In genomic region chr22:24190159-24190540, GRCh38 we compare ENCODE assay signal across 15 cellular contexts. TPM values are rescaled to one million over a fixed set of nuclear protein-coding genes. Genes with fewer than 3 reads are reported as not detected.
DNase-seq lines count a peak whose midpoint lies in the region; ATAC-seq and TF ChIP-seq lines count a peak whose summit lies in the region.
"Had no signal": no experiment of that assay in that cellular context is flagged by ENCODE, and none has a peak within 500 bp of the region (broad histone marks: within the 10 kb centered on the region; RNA-seq: fewer than 3 reads in every experiment).

No MANE protein-coding gene starts in this region.

- no peak for ATAC-seq in activated CD4-positive, alpha-beta T cell treated with anti-CD3 and anti-CD28 coated beads for 36 hours
- peak in 1 of 4 donors; percentile 6 for ATAC-seq in right lobe of liver
- no peak for ATAC-seq in esophagus mucosa

- TF ChIP-seq POLR2A in right lobe of liver (IDR thresholded peaks at IDR 0.05), result no peak

- intact Hi-C loops in activated CD4-positive, alpha-beta T cell treated with anti-CD3 and anti-CD28 coated beads, Interleukin-2, amount 10 ng/mL, durations not matched to agents 24 days and 14 days (cut with micrococcal nuclease), result no loop called here
- intact Hi-C loops in activated CD4-positive, alpha-beta T cell treated with anti-CD3 and anti-CD28 coated beads for 36 hours (cut with DNase I, micrococcal nuclease), result loop anchor here in 1 of 2 experiments (5.0 kb wide), 1 partner anchor 42 kb away; no protein-coding TSS in a partner anchor
- intact Hi-C loops in MCF 10A (cut with micrococcal nuclease) (no loop called here), right lobe of liver (cut with DNase I) (no loop called here), tibial artery (cut with DNase I; ENCODE audit: low total_unique reads) (no loop called here)

- no peaks in the 10 kb centered on the region for H3K36me3 Mint-ChIP-seq in activated CD4-positive, alpha-beta T cell treated with anti-CD3 and anti-CD28 coated beads, Interleukin-2, amount 10 ng/mL, durations not matched to agents 24 days and 14 days (ENCODE audit: low read depth)
- H3K36me3 Mint-ChIP-seq in activated CD4-positive, alpha-beta T cell treated with anti-CD3 and anti-CD28 coated beads for 36 hours (ENCODE audit: low read depth), result no peaks in the 10 kb centered on the region
- peaks cover 7% of the 10 kb centered on the region for H3K36me3 Mint-ChIP-seq in MCF 10A (ENCODE audit: insufficient read depth, unreplicated experiment)
- H3K36me3 Mint-ChIP-seq: activated CD4-positive, alpha-beta memory T cell treated with anti-CD3 and anti-CD28 coated beads for 36 hours; activated naive CD4-positive, alpha-beta T cell treated with anti-CD3 and anti-CD28 coated beads, Interleukin-2, amount 10 ng/mL, durations not matched to agents 7 days and 5 days had no signal

- H3K4me3 ChIP-seq in right lobe of liver, result no peak overlapping the region
- H3K4me3 ChIP-seq in tibial artery, result no peak overlapping the region
- H3K4me3 ChIP-seq: body of pancreas, gastrocnemius medialis, SJSA1, suprapubic skin had no signal

- no peaks in the 10 kb centered on the region for H3K27me3 Mint-ChIP-seq in activated CD4-positive, alpha-beta T cell treated with anti-CD3 and anti-CD28 coated beads, Interleukin-2, amount 10 ng/mL, durations not matched to agents 24 days and 14 days
- no peaks in the 10 kb centered on the region for H3K27me3 Mint-ChIP-seq in activated CD4-positive, alpha-beta T cell treated with anti-CD3 and anti-CD28 coated beads for 36 hours
- no peaks in the 10 kb centered on the region for H3K27me3 Mint-ChIP-seq in MCF 10A (ENCODE audit: insufficient read depth, unreplicated experiment)
- H3K27me3 Mint-ChIP-seq: activated CD4-positive, alpha-beta memory T cell treated with anti-CD3 and anti-CD28 coated beads for 36 hours had no signal

- H3K27me3 ChIP-seq in right lobe of liver, result no peaks in the 10 kb centered on the region
- H3K27me3 ChIP-seq in tibial artery, result no peaks in the 10 kb centered on the region
- H3K27me3 ChIP-seq: body of pancreas, gastrocnemius medialis, SJSA1, suprapubic skin had no signal

- WGBS in right lobe of liver (ENCODE audit: insufficient coverage, low coverage, low lambda C conversion rate, missing lambda C conversion rate), result no CpG with 5 or more reads among the region's 14 CpGs

- no TSS peak for BruUV-seq in MCF 10A (replicated peaks; lab: Mats Ljungman, UMichigan)

- DNase-seq in activated CD4-positive, alpha-beta T cell treated with anti-CD3 and anti-CD28 coated beads, Interleukin-2, amount 10 ng/mL, durations not matched to agents 24 days and 14 days, result no peak
- no peak for DNase-seq in activated CD4-positive, alpha-beta T cell treated with anti-CD3 and anti-CD28 coated beads for 36 hours
- DNase-seq in MCF 10A (ENCODE audit: unreplicated experiment) (no peak), right lobe of liver (peak in 2 of 3 donors; percentile 20 to 54), tibial artery (peak in 1 of 2 donors; percentile 73), NCI-H82 treated with DMSO at 0.1 percent for 48 hours (lab: John Stamatoyannopoulos, UW; ENCODE audit: unreplicated experiment) (no peak), kidney glomerular epithelial cell (lab: John Stamatoyannopoulos, UW) (no peak)
- DNase-seq: cortex of kidney had no signal

- H3K36me3 ChIP-seq in right lobe of liver, result no peaks in the 10 kb centered on the region
- peaks cover 20 to 38% (median 36%) of the 10 kb centered on the region in 3 donors for H3K36me3 ChIP-seq in tibial artery
- H3K36me3 ChIP-seq: gastrocnemius medialis, SJSA1, suprapubic skin had no signal

- TF ChIP-seq CTCF in MCF 10A (IDR thresholded peaks at IDR 0.05; ENCODE audit: unreplicated experiment) (no peak), right lobe of liver (IDR thresholded peaks at IDR 0.05) (no peak), tibial artery (IDR thresholded peaks at IDR 0.05) (no peak)

- no peaks in the 10 kb centered on the region for H3K4me1 ChIP-seq in right lobe of liver
- peaks cover 0 to 41% (median 23%) of the 10 kb centered on the region in 4 donors for H3K4me1 ChIP-seq in tibial artery

- H3K9me3 ChIP-seq in right lobe of liver, result no peaks in the 10 kb centered on the region
- H3K9me3 ChIP-seq in tibial artery, result no peaks in the 10 kb centered on the region
- H3K9me3 ChIP-seq: body of pancreas, gastrocnemius medialis, SJSA1, suprapubic skin had no signal

- peaks cover 7% of the 10 kb centered on the region for H3K4me1 Mint-ChIP-seq in activated CD4-positive, alpha-beta T cell treated with anti-CD3 and anti-CD28 coated beads, Interleukin-2, amount 10 ng/mL, durations not matched to agents 24 days and 14 days
- H3K4me1 Mint-ChIP-seq in activated CD4-positive, alpha-beta T cell treated with anti-CD3 and anti-CD28 coated beads for 36 hours, result no peaks in the 10 kb centered on the region
- peaks cover 32% of the 10 kb centered on the region for H3K4me1 Mint-ChIP-seq in MCF 10A (ENCODE audit: insufficient read depth, unreplicated experiment)

- peak overlapping the region; percentile 34 for H3K27ac Mint-ChIP-seq in activated CD4-positive, alpha-beta T cell treated with anti-CD3 and anti-CD28 coated beads, Interleukin-2, amount 10 ng/mL, durations not matched to agents 24 days and 14 days
- H3K27ac Mint-ChIP-seq in activated CD4-positive, alpha-beta T cell treated with anti-CD3 and anti-CD28 coated beads for 36 hours, result no peak overlapping the region
- H3K27ac Mint-ChIP-seq in MCF 10A (ENCODE audit: low read depth, unreplicated experiment), result peak overlapping the region; percentile 82
- H3K27ac Mint-ChIP-seq: activated CD4-positive, alpha-beta memory T cell treated with anti-CD3 and anti-CD28 coated beads for 36 hours; activated naive CD4-positive, alpha-beta T cell treated with anti-CD3 and anti-CD28 coated beads, Interleukin-2, amount 10 ng/mL, durations not matched to agents 7 days and 5 days had no signal

- H3K27ac ChIP-seq in right lobe of liver, result no peak overlapping the region
- peak overlapping the region; percentile 52 to 62 for H3K27ac ChIP-seq in tibial artery
- H3K27ac ChIP-seq: body of pancreas, gastrocnemius medialis, SJSA1, suprapubic skin had no signal

- H3K4me3 Mint-ChIP-seq in activated CD4-positive, alpha-beta T cell treated with anti-CD3 and anti-CD28 coated beads, Interleukin-2, amount 10 ng/mL, durations not matched to agents 24 days and 14 days, result no peak overlapping the region
- H3K4me3 Mint-ChIP-seq in activated CD4-positive, alpha-beta T cell treated with anti-CD3 and anti-CD28 coated beads for 36 hours, result no peak overlapping the region
- H3K4me3 Mint-ChIP-seq in MCF 10A (ENCODE audit: unreplicated experiment), result no peak overlapping the region
- H3K4me3 Mint-ChIP-seq: activated CD4-positive, alpha-beta memory T cell treated with anti-CD3 and anti-CD28 coated beads for 36 hours; activated naive CD4-positive, alpha-beta T cell treated with anti-CD3 and anti-CD28 coated beads, Interleukin-2, amount 10 ng/mL, durations not matched to agents 7 days and 5 days had no signal

- POLR2A ChIA-PET in activated CD4-positive, alpha-beta T cell treated with anti-CD3 and anti-CD28 coated beads for 36 hours (lab: Charles Lee), result no interaction called here
- POLR2A ChIA-PET in MCF 10A (lab: Yijun Ruan, JAX), result interaction anchor here (1.2 to 1.9 kb wide), 4 partner anchors 18 to 81 kb away, joined by 3 to 13 read pairs (median 4); partner anchors contain the start of gene SPECC1L

- CTCF ChIA-PET in activated CD4-positive, alpha-beta T cell treated with anti-CD3 and anti-CD28 coated beads for 36 hours (lab: Charles Lee), result interaction anchor here (0.6 to 1.5 kb wide), 2 partner anchors 46 to 298 kb away, joined by 3 read pairs; no protein-coding TSS in a partner anchor
- CTCF ChIA-PET in MCF 10A (lab: Yijun Ruan, JAX), result interaction anchor here (0.7 to 2.8 kb wide), 16 partner anchors 8 to 163 kb away, joined by 3 to 23 read pairs (median 6); partner anchors contain the start of genes GGT5 and SUSD2

- H3K9me3 Mint-ChIP-seq in activated CD4-positive, alpha-beta T cell treated with anti-CD3 and anti-CD28 coated beads, Interleukin-2, amount 10 ng/mL, durations not matched to agents 24 days and 14 days, result no peaks in the 10 kb centered on the region
- H3K9me3 Mint-ChIP-seq in activated CD4-positive, alpha-beta T cell treated with anti-CD3 and anti-CD28 coated beads for 36 hours (ENCODE audit: low read depth), result no peaks in the 10 kb centered on the region
- H3K9me3 Mint-ChIP-seq in MCF 10A (ENCODE audit: unreplicated experiment), result no peaks in the 10 kb centered on the region
- H3K9me3 Mint-ChIP-seq: activated CD4-positive, alpha-beta memory T cell treated with anti-CD3 and anti-CD28 coated beads for 36 hours; activated naive CD4-positive, alpha-beta T cell treated with anti-CD3 and anti-CD28 coated beads, Interleukin-2, amount 10 ng/mL, durations not matched to agents 7 days and 5 days had no signal

RNA-seq across cellular contexts. Expression of gene SUSD2, which starts 8.9 kb away (rescaled TPM):
- 0.75 and 0.78 TPM in 2 replicates for total RNA-seq in activated CD4-positive, alpha-beta T cell treated with anti-CD3 and anti-CD28 coated beads, Interleukin-2, amount 10 ng/mL, durations not matched to agents 24 days and 14 days
- under 1 TPM; 0.65 to 0.80 TPM for total RNA-seq in activated CD4-positive, alpha-beta T cell treated with anti-CD3 and anti-CD28 coated beads for 36 hours
- total RNA-seq in MCF 10A (2022) (13.3 and 32.8 TPM in 2 replicates), right lobe of liver (1 to 10 TPM in 4 of 6 experiments, under 1 TPM in 2; 0.61 to 6.8 (median 2.0) TPM), esophagus mucosa (1.4 TPM)

RNA-seq across cellular contexts. Expression of gene GGT5, which starts 54.7 kb away (rescaled TPM):
- total RNA-seq in activated CD4-positive, alpha-beta T cell treated with anti-CD3 and anti-CD28 coated beads, Interleukin-2, amount 10 ng/mL, durations not matched to agents 24 days and 14 days, result 0.07 TPM in 1 of 2 replicates, not detected in the other
- total RNA-seq in activated CD4-positive, alpha-beta T cell treated with anti-CD3 and anti-CD28 coated beads for 36 hours, result under 1 TPM in 1 of 2 experiments, not detected in 1; 0.04 TPM
- 31.5 and 34.6 TPM in 2 replicates for total RNA-seq in MCF 10A (2022)
- 10 to 100 TPM in 5 of 6 experiments, 1 to 10 TPM in 1; 8.5 to 34.7 (median 22.0) TPM for total RNA-seq in right lobe of liver
- 5.0 TPM for total RNA-seq in esophagus mucosa
- total RNA-seq: activated CD4-positive, alpha-beta memory T cell treated with anti-CD3 and anti-CD28 coated beads for 36 hours had no signal

Comparison
In these comparisons a context has a peak if more than half of its experiments do, and no peak if none do; other contexts are left out.
1. DNase-seq: peak in right lobe of liver (2 of 3); none in activated CD4-positive, alpha-beta T cell treated with anti-CD3 and anti-CD28 coated beads, Interleukin-2, amount 10 ng/mL, durations not matched to agents 24 days and 14 days (single experiment), activated CD4-positive, alpha-beta T cell treated with anti-CD3 and anti-CD28 coated beads for 36 hours (single experiment), MCF 10A (single experiment), NCI-H82 treated with DMSO at 0.1 percent for 48 hours (single experiment) and kidney glomerular epithelial cell (single experiment).
2. H3K27ac ChIP-seq: peak in tibial artery (2 of 2); none in right lobe of liver (0 of 3).